ENCODE assay signal across 1 cellular context in the genomic region with DNA sequence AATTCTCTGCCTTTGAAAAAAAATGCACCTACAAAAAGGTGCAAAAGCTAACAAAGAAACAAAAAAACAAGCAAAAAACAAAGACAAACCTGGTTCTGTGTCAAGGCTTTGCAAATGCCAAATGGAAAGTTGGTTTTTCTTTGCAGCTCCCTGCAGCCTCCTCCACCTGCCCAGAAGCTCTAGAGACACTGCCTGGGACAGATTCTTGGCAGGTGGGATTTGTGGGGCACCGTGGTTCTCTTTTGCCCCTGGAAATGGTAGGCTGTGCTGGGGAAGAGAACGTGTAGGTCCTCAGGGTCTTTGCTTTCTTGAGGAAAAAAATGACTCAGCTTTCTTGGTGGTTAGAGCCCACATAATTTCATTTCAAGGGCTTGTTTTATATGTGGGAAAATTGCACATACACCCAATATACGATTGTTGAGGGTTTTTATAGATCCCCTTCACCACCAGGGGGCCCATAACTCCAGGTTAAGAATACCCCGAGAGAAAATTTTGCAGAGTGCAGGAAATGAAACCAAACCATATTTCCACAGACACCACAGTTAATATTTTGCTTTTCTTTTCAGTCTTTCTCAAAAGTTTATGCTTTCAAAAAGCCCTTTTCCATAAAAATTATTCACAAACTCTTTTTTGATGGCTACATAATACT.
TF ChIP-seq lines count a peak whose summit lies in the region.

No MANE protein-coding gene starts in this region.

TF ChIP-seq in SK-N-SH treated with all-trans-retinoic acid at 6 μM for 48 hours, 23 proteins besides CTCF, POLR2A, EP300 and RAD21 (continued from another document):
- TF ChIP-seq, protein P1, sequence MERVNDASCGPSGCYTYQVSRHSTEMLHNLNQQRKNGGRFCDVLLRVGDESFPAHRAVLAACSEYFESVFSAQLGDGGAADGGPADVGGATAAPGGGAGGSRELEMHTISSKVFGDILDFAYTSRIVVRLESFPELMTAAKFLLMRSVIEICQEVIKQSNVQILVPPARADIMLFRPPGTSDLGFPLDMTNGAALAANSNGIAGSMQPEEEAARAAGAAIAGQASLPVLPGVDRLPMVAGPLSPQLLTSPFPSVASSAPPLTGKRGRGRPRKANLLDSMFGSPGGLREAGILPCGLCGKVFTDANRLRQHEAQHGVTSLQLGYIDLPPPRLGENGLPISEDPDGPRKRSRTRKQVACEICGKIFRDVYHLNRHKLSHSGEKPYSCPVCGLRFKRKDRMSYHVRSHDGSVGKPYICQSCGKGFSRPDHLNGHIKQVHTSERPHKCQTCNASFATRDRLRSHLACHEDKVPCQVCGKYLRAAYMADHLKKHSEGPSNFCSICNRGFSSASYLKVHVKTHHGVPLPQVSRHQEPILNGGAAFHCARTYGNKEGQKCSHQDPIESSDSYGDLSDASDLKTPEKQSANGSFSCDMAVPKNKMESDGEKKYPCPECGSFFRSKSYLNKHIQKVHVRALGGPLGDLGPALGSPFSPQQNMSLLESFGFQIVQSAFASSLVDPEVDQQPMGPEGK (CRISPR knock-in tag; IDR thresholded peaks at IDR 0.05; ENCODE audit: borderline replicate concordance): no peak
- TF ChIP-seq CSDC2 (CRISPR knock-in tag; IDR thresholded peaks at IDR 0.05): no peak
